ENCODE assay signal across 19 cellular contexts in the genomic region with DNA sequence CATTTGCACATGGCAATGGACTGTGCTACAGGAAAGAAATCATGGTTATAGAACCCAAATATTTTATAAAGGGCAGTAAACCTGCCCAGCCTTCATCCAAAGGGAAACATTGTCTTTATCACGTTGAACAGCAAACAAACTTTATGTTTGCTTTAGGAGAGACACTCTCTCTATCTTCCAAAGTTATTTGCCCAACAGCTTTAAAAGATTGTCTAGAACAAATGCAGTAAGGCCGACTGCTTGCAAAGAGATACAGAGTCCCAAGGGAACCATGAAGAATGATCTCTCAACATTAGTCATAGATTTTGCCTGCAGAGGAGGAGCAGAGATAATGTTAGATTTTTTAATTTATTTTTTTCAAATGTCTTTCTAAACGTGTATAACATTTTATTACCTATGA.
DNase-seq lines count a peak whose midpoint lies in the region; ATAC-seq, FAIRE-seq and TF ChIP-seq lines count a peak whose summit lies in the region.
"Had no signal": no experiment of that assay in that cellular context is flagged by ENCODE, and none has a peak within 500 bp of the region (broad histone marks: within the 10 kb centered on the region; RNA-seq: fewer than 3 reads in every experiment).

No MANE protein-coding gene starts in this region.

- H3K9me3 ChIP-seq in HepG2 (ENCODE audit: low read length), result peaks cover 53% of the 10 kb centered on the region
- H3K9me3 ChIP-seq in right lobe of liver, result no peaks in the 10 kb centered on the region
- H3K9me3 ChIP-seq in hepatocyte (ENCODE audit: low read depth), result no peaks in the 10 kb centered on the region
- H3K9me3 ChIP-seq: SJCRH30 had no signal

- peaks cover 46% of the 10 kb centered on the region for H3K9me3 Mint-ChIP-seq in WTC11

- H3K27me3 ChIP-seq in HepG2 (ENCODE audit: control insufficient read depth in 1 of 2, insufficient read depth in 2 of 2, low read length in 2 of 2) (no peaks in the 10 kb centered on the region), right lobe of liver (no peaks in the 10 kb centered on the region), hepatocyte (no peaks in the 10 kb centered on the region)
- H3K27me3 ChIP-seq: BLaER1 treated with 17β-estradiol and CSF1 and Interleukin-3, amounts not matched to agents 10 nM and 100 nM; SJCRH30 had no signal

- in situ Hi-C loops in HepG2 (cut with HindIII; ENCODE audit: extremely low pct_ligation_motif_present, low pct_unique_long_range_greater_than_20kb), result no loop called here

- H4K20me1 ChIP-seq in HepG2 (ENCODE audit: insufficient read depth, low read length) (no peaks in the 10 kb centered on the region), hepatocyte (ENCODE audit: insufficient read depth, poor library complexity, severe bottlenecking) (no peaks in the 10 kb centered on the region)
- H4K20me1 ChIP-seq: BLaER1 treated with 17β-estradiol and CSF1 and Interleukin-3, amounts not matched to agents 10 nM and 100 nM had no signal

- no peaks in the 10 kb centered on the region for H3K9me2 ChIP-seq in hepatocyte (replicated peaks; ENCODE audit: insufficient read depth)

- H3K36me3 ChIP-seq in HepG2 (replicated peaks in 1 of 2; ENCODE audit: control insufficient read depth in 1 of 2, insufficient read depth in 2 of 2, low read length in 2 of 2) (no peaks in the 10 kb centered on the region), right lobe of liver (no peaks in the 10 kb centered on the region), hepatocyte (replicated peaks; ENCODE audit: insufficient read depth, low read depth) (no peaks in the 10 kb centered on the region)
- H3K36me3 ChIP-seq: BLaER1 treated with 17β-estradiol and CSF1 and Interleukin-3, amounts not matched to agents 10 nM and 100 nM; SJCRH30 had no signal

- peak; percentile 5 for DNase-seq in HepG2 (ENCODE audit: low spot score)
- DNase-seq in right lobe of liver, result no peak
- peak; percentile 83 for DNase-seq in choroid plexus epithelial cell (ENCODE audit: low read depth)
- DNase-seq in hepatocyte (ENCODE audit: low spot score), result peak; percentile 19
- no peak for DNase-seq in NCI-H524 (lab: John Stamatoyannopoulos, UW)
- no peak for DNase-seq in head of caudate nucleus
- no peak for DNase-seq in WTC11 (ENCODE audit: low spot score)
- DNase-seq: DND-41, KBM-7, NCI-H1092, NCI-H146, NCI-H2081 treated with DMSO at 0.1 percent for 48 hours, NCI-H345, PC-9 had no signal

- peaks cover 24% of the 10 kb centered on the region for H3K36me3 Mint-ChIP-seq in WTC11

- H3K9ac ChIP-seq in HepG2 (ENCODE audit: insufficient read depth, low read depth, low read length), result no peak overlapping the region
- H3K9ac ChIP-seq: BLaER1 treated with 17β-estradiol and CSF1 and Interleukin-3, amounts not matched to agents 10 nM and 100 nM had no signal

- H3K79me2 ChIP-seq in HepG2 (ENCODE audit: insufficient read depth, low read length) (no peaks in the 10 kb centered on the region), hepatocyte (no peaks in the 10 kb centered on the region)

- TF ChIP-seq EP300 in HepG2 (IDR thresholded peaks at IDR 0.05; ENCODE audit: low read depth in 2 of 2, low read length in 2 of 2) (no peak), HepG2 (CRISPR knock-in tag; IDR thresholded peaks at IDR 0.05; ENCODE audit: borderline replicate concordance) (no peak)

- POLR2A ChIA-PET in HepG2 (lab: Yijun Ruan, JAX) (no interaction called here), WTC11 (lab: Charles Lee) (no interaction called here)

- BruUV-seq in HepG2 (replicated peaks; lab: Mats Ljungman, UMichigan), result no TSS peak

- H3K27ac ChIP-seq in HepG2 (ENCODE audit: extremely low read length, insufficient read depth, low read length) (no peak overlapping the region), right lobe of liver (no peak overlapping the region), hepatocyte (no peak overlapping the region)
- H3K27ac ChIP-seq: BLaER1 treated with 17β-estradiol and CSF1 and Interleukin-3, amounts not matched to agents 10 nM and 100 nM; PC-9; SJCRH30 had no signal

- intact Hi-C loops in HepG2 (cut with micrococcal nuclease; ENCODE audit: unreplicated experiment), result no loop called here
- intact Hi-C loops in right lobe of liver (cut with DNase I), result no loop called here
- intact Hi-C loops in head of caudate nucleus (cut with DNase I), result no loop called here

- H3K4me3 ChIP-seq in HepG2 (replicated peaks in 1 of 3; ENCODE audit: insufficient read depth in 1 of 3, low read depth in 2 of 3, low read length in 3 of 3), result no peak overlapping the region
- H3K4me3 ChIP-seq in right lobe of liver, result no peak overlapping the region
- no peak overlapping the region for H3K4me3 ChIP-seq in choroid plexus epithelial cell (ENCODE audit: low read depth, low read length)
- H3K4me3 ChIP-seq in hepatocyte, result no peak overlapping the region
- H3K4me3 ChIP-seq: BLaER1 treated with 17β-estradiol and CSF1 and Interleukin-3, amounts not matched to agents 10 nM and 100 nM; GM23338; PC-9; SJCRH30 had no signal

- H3K4me1 ChIP-seq in HepG2 (ENCODE audit: insufficient read depth, low read length) (no peaks in the 10 kb centered on the region), right lobe of liver (no peaks in the 10 kb centered on the region), hepatocyte (ENCODE audit: insufficient read depth) (no peaks in the 10 kb centered on the region)
- H3K4me1 ChIP-seq: BLaER1 treated with 17β-estradiol and CSF1 and Interleukin-3, amounts not matched to agents 10 nM and 100 nM; SJCRH30 had no signal

- H3K4me2 ChIP-seq in HepG2 (ENCODE audit: low read depth, low read length) (no peak overlapping the region), hepatocyte (no peak overlapping the region)
- H3K4me2 ChIP-seq: BLaER1 treated with 17β-estradiol and CSF1 and Interleukin-3, amounts not matched to agents 10 nM and 100 nM; GM23338; PC-9 had no signal

- CTCF ChIA-PET in HepG2 (lab: Yijun Ruan, JAX; ENCODE audit: low intra/inter-chr PET ratio, low total read pairs) (no interaction called here), WTC11 (lab: Charles Lee) (no interaction called here)

- H3K27ac Mint-ChIP-seq in WTC11, result no peak overlapping the region
- H3K27ac Mint-ChIP-seq: GM23338 had no signal

- no peak overlapping the region for H3K4me3 Mint-ChIP-seq in WTC11
- H3K4me3 Mint-ChIP-seq: GM23338 had no signal

- TF ChIP-seq POLR2A in HepG2 (IDR thresholded peaks at IDR 0.05; ENCODE audit: insufficient read depth in 1 of 2, low read depth in 2 of 2, low read length in 2 of 2) (no peak), right lobe of liver (IDR thresholded peaks at IDR 0.05) (no peak)

- WGBS in HepG2 (ENCODE audit: low lambda C conversion rate), result 0% methylated on average over 3 of the region's 3 CpGs
- WGBS in right lobe of liver (ENCODE audit: insufficient coverage, low coverage, low lambda C conversion rate, missing lambda C conversion rate), result 31% methylated on average over 3 of the region's 3 CpGs
- 43% methylated on average over 3 of the region's 3 CpGs for WGBS in hepatocyte (ENCODE audit: low lambda C conversion rate, missing lambda C conversion rate)

- FAIRE-seq in HepG2 (lab: Jason Lieb, UNC), result no peak
- FAIRE-seq: G401.6 had no signal

- no peak for TF ChIP-seq RAD21 in HepG2 (CRISPR knock-in tag; IDR thresholded peaks at IDR 0.05)

- H3K27me3 Mint-ChIP-seq in WTC11 (ENCODE audit: low read depth), result no peaks in the 10 kb centered on the region

- TF ChIP-seq CTCF in HepG2 (CRISPR knock-in tag; IDR thresholded peaks at IDR 0.05), result no peak
- TF ChIP-seq CTCF in right lobe of liver (IDR thresholded peaks at IDR 0.05), result no peak
- TF ChIP-seq CTCF in choroid plexus epithelial cell (conservative IDR thresholded peaks at IDR 0.05; ENCODE audit: low read depth, low read length), result no peak
- no peak for TF ChIP-seq CTCF in hepatocyte (IDR thresholded peaks at IDR 0.05; ENCODE audit: poor library complexity)
- no peak for TF ChIP-seq CTCF in WTC11 (IDR thresholded peaks at IDR 0.05)

- no peak overlapping the region for H2AFZ ChIP-seq in HepG2 (ENCODE audit: low read length)
- H2AFZ ChIP-seq in hepatocyte, result no peak overlapping the region
- H2AFZ ChIP-seq: GM23338, PC-9 had no signal

- ATAC-seq in HepG2 (no peak), right lobe of liver (no peak), HG02798 (IDR thresholded peaks at IDR 0.05; ENCODE audit: poor library complexity, unreplicated experiment) (no peak), WTC11 (no peak)
- ATAC-seq: GM23338 had no signal

- no peaks in the 10 kb centered on the region for H3K4me1 Mint-ChIP-seq in WTC11
- H3K4me1 Mint-ChIP-seq: GM23338 had no signal

TF ChIP-seq in HepG2, 621 proteins besides CTCF, POLR2A, EP300 and RAD21:
- TF ChIP-seq ZNF44 (CRISPR knock-in tag; IDR thresholded peaks at IDR 0.05) (no peak), PHF21A (CRISPR knock-in tag; IDR thresholded peaks at IDR 0.05) (no peak), ZMAT3 (CRISPR knock-in tag; conservative IDR thresholded peaks at IDR 0.05) (no peak), ZNF335 (CRISPR knock-in tag; IDR thresholded peaks at IDR 0.05) (no peak), NR2C2 (CRISPR knock-in tag; IDR thresholded peaks at IDR 0.05; ENCODE audit: borderline replicate concordance) (no peak), SMC3 (IDR thresholded peaks at IDR 0.05; ENCODE audit: low read length) (no peak), HES4 (CRISPR knock-in tag; IDR thresholded peaks at IDR 0.05; ENCODE audit: borderline replicate concordance) (no peak)
- TF ChIP-seq, protein P1, sequence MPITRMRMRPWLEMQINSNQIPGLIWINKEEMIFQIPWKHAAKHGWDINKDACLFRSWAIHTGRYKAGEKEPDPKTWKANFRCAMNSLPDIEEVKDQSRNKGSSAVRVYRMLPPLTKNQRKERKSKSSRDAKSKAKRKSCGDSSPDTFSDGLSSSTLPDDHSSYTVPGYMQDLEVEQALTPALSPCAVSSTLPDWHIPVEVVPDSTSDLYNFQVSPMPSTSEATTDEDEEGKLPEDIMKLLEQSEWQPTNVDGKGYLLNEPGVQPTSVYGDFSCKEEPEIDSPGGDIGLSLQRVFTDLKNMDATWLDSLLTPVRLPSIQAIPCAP (CRISPR knock-in tag; IDR thresholded peaks at IDR 0.05; ENCODE audit: low read depth), result no peak

TF ChIP-seq in WTC11, 78 proteins besides CTCF, POLR2A, EP300 and RAD21 (continues in another document):
- TF ChIP-seq ETV6 (CRISPR knock-in tag; IDR thresholded peaks at IDR 0.05), result no peak

Comparison
In these comparisons a context has a peak if more than half of its experiments do, and no peak if none do; other contexts are left out.
1. DNase-seq: peak in HepG2 (single experiment), choroid plexus epithelial cell (single experiment) and hepatocyte (single experiment); none in right lobe of liver (0 of 3), NCI-H524 (0 of 2), head of caudate nucleus (0 of 42) and WTC11 (single experiment).